Comparison of ENCODE assay signal across 10 cellular contexts in the genomic region with DNA sequence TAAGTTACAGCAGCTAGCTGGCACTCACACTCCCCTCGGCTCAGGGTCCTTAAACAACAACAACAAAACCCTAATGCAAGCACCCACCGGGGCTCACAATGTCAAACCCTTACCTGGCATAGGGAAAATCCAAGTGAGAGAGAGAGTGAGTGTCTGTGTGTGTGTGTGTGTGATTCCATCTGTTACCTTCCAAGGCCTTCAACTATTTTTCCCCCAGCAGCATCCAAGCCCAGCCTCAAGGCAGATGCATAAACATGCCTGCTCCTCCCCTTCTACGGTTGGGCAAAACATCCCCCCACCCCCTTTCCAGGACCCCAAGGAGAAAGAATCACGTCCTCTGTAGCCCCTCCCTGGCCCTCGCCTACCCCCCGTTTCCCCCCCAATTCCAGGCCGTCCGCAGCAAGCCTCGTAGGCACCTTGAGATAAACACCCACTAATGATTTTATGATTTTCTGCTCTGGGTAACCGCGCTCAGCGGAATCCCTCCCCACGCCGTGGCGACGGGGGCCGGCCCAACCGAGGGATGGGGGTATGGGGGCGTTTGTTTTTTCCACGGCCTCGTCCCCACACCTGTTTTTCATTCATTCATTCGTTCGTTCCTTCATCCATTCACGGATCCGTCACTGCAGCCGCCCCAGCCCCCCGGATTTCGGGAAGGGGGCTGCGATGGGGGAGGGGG. TPM values are rescaled to one million over a fixed set of nuclear protein-coding genes. Genes with fewer than 3 reads are reported as not detected.
DNase-seq lines count a peak whose midpoint lies in the region; ATAC-seq and TF ChIP-seq lines count a peak whose summit lies in the region.
"Not testable (repeated sequence)": the region's sequence is repeated elsewhere in the genome, so short reads cannot be mapped to it uniquely, and the experiment has no call there.
"Had no signal": no experiment of that assay in that cellular context is flagged by ENCODE, and none has a peak within 500 bp of the region (broad histone marks: within the 10 kb centered on the region; RNA-seq: fewer than 3 reads in every experiment).

No MANE protein-coding gene starts in this region.

- not testable (repeated sequence) for H3K79me2 ChIP-seq in OCI-LY3 (ENCODE audit: low read length)
- peaks cover 41% of the 10 kb centered on the region for H3K79me2 ChIP-seq in neural progenitor cell (ENCODE audit: low read depth)

- not testable (repeated sequence) for H3K27ac ChIP-seq in BLaER1; IMR-90 (ENCODE audit: insufficient read depth, low read length); OCI-LY3 (ENCODE audit: low read length); colonic mucosa; neural progenitor cell

- not testable (repeated sequence) for H2BK5ac ChIP-seq in IMR-90 (ENCODE audit: low read depth, low read length, poor library complexity, severe bottlenecking)

- not testable (repeated sequence) for H2BK20ac ChIP-seq in IMR-90 (ENCODE audit: low read depth, low read length)

- H3K9me1 ChIP-seq in IMR-90 (ENCODE audit: insufficient read depth, low read length): not testable (repeated sequence)

- H3K9ac ChIP-seq in BLaER1; colonic mucosa (ENCODE audit: low read depth in 2 of 2, low read length in 2 of 2): not testable (repeated sequence)
- H3K9ac ChIP-seq in IMR-90 (ENCODE audit: low read depth, low read length): peak overlapping the region; percentile 24
- H3K9ac ChIP-seq in OCI-LY3 (ENCODE audit: low read length): peak overlapping the region; percentile 26
- H3K9ac ChIP-seq in neural progenitor cell: peak overlapping the region; percentile 1

- not testable (repeated sequence) for DNase-seq in IMR-90; activated T-helper 1 cell treated with anti-CD3 and anti-CD28 coated beads, Interleukin-12 subunit alpha, Interleukin-12 subunit beta, Interleukin-2, Interleukin-4 antibody, amounts not matched to agents 30 ng/mL and 10 ng/mL and 1 ng/mL, durations not matched to agents 14 hours and 24 hours and 36 hours (ENCODE audit: low spot score); colonic mucosa; stimulated activated naive B cell treated with anti-CD40 and anti-IgM and Interleukin-4, amounts not matched to agents 10 μg/mL and 1 μg/mL and 100 μg/mL, for 72 hours
- peak; percentile 41 for DNase-seq in neural progenitor cell (ENCODE audit: low spot score)

- not testable (repeated sequence) for H2BK120ac ChIP-seq in IMR-90 (ENCODE audit: low read depth, low read length)

- not testable (repeated sequence) for H4K5ac ChIP-seq in IMR-90 (ENCODE audit: low read depth, low read length)

- H3K18ac ChIP-seq in IMR-90 (ENCODE audit: low read depth, low read length): not testable (repeated sequence)

- CTCF ChIA-PET in IMR-90 (lab: Yijun Ruan, JAX): interaction anchor here (0.6 kb wide), 1 partner anchor 21 kb away, joined by 3 read pairs; no protein-coding TSS in a partner anchor

- H2AFZ ChIP-seq in IMR-90 (replicated peaks; ENCODE audit: low read length, poor library complexity); OCI-LY3 (ENCODE audit: low read depth, low read length); neural progenitor cell (replicated peaks): not testable (repeated sequence)

- H2AK5ac ChIP-seq in IMR-90 (ENCODE audit: low read depth, low read length): not testable (repeated sequence)

- not testable (repeated sequence) for H3K27me3 ChIP-seq in BLaER1; IMR-90 (ENCODE audit: control insufficient read depth, insufficient read depth, low read length); OCI-LY3 (ENCODE audit: low read depth, low read length); colonic mucosa; neural progenitor cell

- no CpG with 5 or more reads among the region's 29 CpGs for WGBS in IMR-90 (ENCODE audit: extremely low coverage in 2 of 2, insufficient read length in 1 of 2), 2 experiments

- H3K36me3 ChIP-seq in BLaER1; IMR-90 (ENCODE audit: control insufficient read depth, insufficient read depth, low read length); OCI-LY3 (replicated peaks; ENCODE audit: low read depth, low read length); colonic mucosa; neural progenitor cell: not testable (repeated sequence)

- H3K4me3 ChIP-seq in BLaER1 (peak overlapping the region; percentile 82), IMR-90 (ENCODE audit: insufficient read depth, low read depth, low read length) (peak overlapping the region; percentile 97), OCI-LY3 (ENCODE audit: low read length) (peak overlapping the region; percentile 76), colonic mucosa (peak overlapping the region; percentile 50), iPS-11a (ENCODE audit: low read depth, low read length) (peak overlapping the region; percentile 18), neural progenitor cell (peak overlapping the region; percentile 83)

- H3K36me3 Mint-ChIP-seq in activated T-helper 1 cell treated with anti-CD3 and anti-CD28 coated beads, Interleukin-12 subunit alpha, Interleukin-12 subunit beta, Interleukin-2, Interleukin-4 antibody, amounts not matched to agents 30 ng/mL and 10 ng/mL and 1 ng/mL, durations not matched to agents 14 hours and 24 hours and 36 hours (ENCODE audit: low read depth); neural progenitor cell; stimulated activated naive B cell treated with anti-CD40 and anti-IgM and Interleukin-4, amounts not matched to agents 10 μg/mL and 1 μg/mL and 100 μg/mL, for 72 hours: not testable (repeated sequence)

- H2AK9ac ChIP-seq in IMR-90 (replicated peaks; ENCODE audit: low read depth, low read length, poor library complexity): not testable (repeated sequence)

- H3K27ac Mint-ChIP-seq in activated T-helper 1 cell treated with anti-CD3 and anti-CD28 coated beads, Interleukin-12 subunit alpha, Interleukin-12 subunit beta, Interleukin-2, Interleukin-4 antibody, amounts not matched to agents 30 ng/mL and 10 ng/mL and 1 ng/mL, durations not matched to agents 14 hours and 24 hours and 36 hours: peak overlapping the region; percentile 2
- H3K27ac Mint-ChIP-seq in neural progenitor cell: peak overlapping the region; percentile 27
- H3K27ac Mint-ChIP-seq in stimulated activated naive B cell treated with anti-CD40 and anti-IgM and Interleukin-4, amounts not matched to agents 10 μg/mL and 1 μg/mL and 100 μg/mL, for 72 hours: peak overlapping the region; percentile 65

- peak overlapping the region; percentile 73; the same call in 1 of the 2 replicates for H3K23ac ChIP-seq in IMR-90 (ENCODE audit: low read depth, low read length)

- not testable (repeated sequence) for BruUV-seq in IMR-90 (replicated peaks; lab: Mats Ljungman, UMichigan)

- TF ChIP-seq CTCF in IMR-90 (conservative IDR thresholded peaks at IDR 0.05; ENCODE audit: low read depth, low read length); OCI-LY3 (IDR thresholded peaks at IDR 0.05; ENCODE audit: low read depth, low read length); colonic mucosa (IDR thresholded peaks at IDR 0.05); neural progenitor cell (IDR thresholded peaks at IDR 0.05): not testable (repeated sequence)

- in situ Hi-C loops in IMR-90 (cut with MboI; ENCODE audit: low sequenced_read_pairs): not testable (repeated sequence)

- peak overlapping the region; percentile 76 for H3K4me3 Mint-ChIP-seq in activated T-helper 1 cell treated with anti-CD3 and anti-CD28 coated beads, Interleukin-12 subunit alpha, Interleukin-12 subunit beta, Interleukin-2, Interleukin-4 antibody, amounts not matched to agents 30 ng/mL and 10 ng/mL and 1 ng/mL, durations not matched to agents 14 hours and 24 hours and 36 hours
- peak overlapping the region; percentile 93 for H3K4me3 Mint-ChIP-seq in neural progenitor cell
- H3K4me3 Mint-ChIP-seq in stimulated activated naive B cell treated with anti-CD40 and anti-IgM and Interleukin-4, amounts not matched to agents 10 μg/mL and 1 μg/mL and 100 μg/mL, for 72 hours: peak overlapping the region; percentile 72 to 81

- H3K27me3 Mint-ChIP-seq in activated T-helper 1 cell treated with anti-CD3 and anti-CD28 coated beads, Interleukin-12 subunit alpha, Interleukin-12 subunit beta, Interleukin-2, Interleukin-4 antibody, amounts not matched to agents 30 ng/mL and 10 ng/mL and 1 ng/mL, durations not matched to agents 14 hours and 24 hours and 36 hours (ENCODE audit: insufficient read depth); neural progenitor cell (ENCODE audit: insufficient read depth, low read depth); stimulated activated naive B cell treated with anti-CD40 and anti-IgM and Interleukin-4, amounts not matched to agents 10 μg/mL and 1 μg/mL and 100 μg/mL, for 72 hours: not testable (repeated sequence)

- H4K20me1 ChIP-seq in BLaER1 (peaks cover 46% of the 10 kb centered on the region), IMR-90 (ENCODE audit: insufficient read depth, low read length) (peaks cover 32% of the 10 kb centered on the region), neural progenitor cell (ENCODE audit: low read depth) (peaks cover 51% of the 10 kb centered on the region)
- H4K20me1 ChIP-seq in OCI-LY3 (ENCODE audit: insufficient read depth, low read length): not testable (repeated sequence)

- dilution Hi-C loops in IMR-90 (cut with HindIII; ENCODE audit: low sequenced_read_pairs, unreplicated experiment): not testable (repeated sequence)

- TF ChIP-seq RAD21 in IMR-90 (IDR thresholded peaks at IDR 0.05; ENCODE audit: low read length): not testable (repeated sequence)

- 0 out of 2 replicates have a peak, but pooled peaks have one; percentile 6 for ATAC-seq in IMR-90 (ENCODE audit: low read depth)
- not testable (repeated sequence) for ATAC-seq in stimulated activated naive B cell treated with anti-CD40 and anti-IgM and Interleukin-4, amounts not matched to agents 10 μg/mL and 1 μg/mL and 100 μg/mL, for 72 hours (replicated peaks)

- peaks cover 13 to 34% of the 10 kb centered on the region in 2 experiments; a peak in 3 of 4 replicates for H3K79me1 ChIP-seq in IMR-90 (ENCODE audit: low read depth in 1 of 2, low read length in 2 of 2)

- peaks cover 22% of the 10 kb centered on the region for H3K4me1 ChIP-seq in BLaER1
- not testable (repeated sequence) for H3K4me1 ChIP-seq in IMR-90 (ENCODE audit: control insufficient read depth, insufficient read depth, low read length); colonic mucosa
- H3K4me1 ChIP-seq in OCI-LY3 (ENCODE audit: low read length): peaks cover 16% of the 10 kb centered on the region
- H3K4me1 ChIP-seq in neural progenitor cell: peaks cover 25% of the 10 kb centered on the region

- intact Hi-C loops in IMR-90 (cut with micrococcal nuclease); colonic mucosa (cut with DNase I): not testable (repeated sequence)
- intact Hi-C loops in activated T-helper 1 cell treated with anti-CD3 and anti-CD28 coated beads, Interleukin-12 subunit alpha, Interleukin-12 subunit beta, Interleukin-2, Interleukin-4 antibody, amounts not matched to agents 30 ng/mL and 10 ng/mL and 1 ng/mL, durations not matched to agents 14 hours and 24 hours and 36 hours (cut with micrococcal nuclease): loop anchor here (5.0 kb wide), 4 partner anchors 49 to 719 kb away; a partner anchor contains a TSS

- TF ChIP-seq POLR2A in IMR-90 (IDR thresholded peaks at IDR 0.05; ENCODE audit: low read depth, low read length): not testable (repeated sequence)

- not testable (repeated sequence) for H4K91ac ChIP-seq in IMR-90 (ENCODE audit: insufficient read depth, low read depth, low read length)

- H3K4me1 Mint-ChIP-seq in activated T-helper 1 cell treated with anti-CD3 and anti-CD28 coated beads, Interleukin-12 subunit alpha, Interleukin-12 subunit beta, Interleukin-2, Interleukin-4 antibody, amounts not matched to agents 30 ng/mL and 10 ng/mL and 1 ng/mL, durations not matched to agents 14 hours and 24 hours and 36 hours (ENCODE audit: low read depth): peaks cover 20% of the 10 kb centered on the region
- H3K4me1 Mint-ChIP-seq in neural progenitor cell: peaks cover 28% of the 10 kb centered on the region
- H3K4me1 Mint-ChIP-seq in stimulated activated naive B cell treated with anti-CD40 and anti-IgM and Interleukin-4, amounts not matched to agents 10 μg/mL and 1 μg/mL and 100 μg/mL, for 72 hours: peaks cover 23 to 47% of the 10 kb centered on the region in 2 donors

- peaks cover 28% of the 10 kb centered on the region for H3F3A ChIP-seq in neural progenitor cell (ENCODE audit: low read depth)

- POLR2A ChIA-PET in IMR-90 (lab: Charles Lee; ENCODE audit: unreplicated experiment): not testable (repeated sequence)

- H3K9me3 Mint-ChIP-seq in activated T-helper 1 cell treated with anti-CD3 and anti-CD28 coated beads, Interleukin-12 subunit alpha, Interleukin-12 subunit beta, Interleukin-2, Interleukin-4 antibody, amounts not matched to agents 30 ng/mL and 10 ng/mL and 1 ng/mL, durations not matched to agents 14 hours and 24 hours and 36 hours; neural progenitor cell; stimulated activated naive B cell treated with anti-CD40 and anti-IgM and Interleukin-4, amounts not matched to agents 10 μg/mL and 1 μg/mL and 100 μg/mL, for 72 hours: not testable (repeated sequence)

- not testable (repeated sequence) for H3K9me3 ChIP-seq in BLaER1; IMR-90 (ENCODE audit: control insufficient read depth, insufficient read depth, low read length); OCI-LY3 (ENCODE audit: insufficient read depth, low read length); colonic mucosa; neural progenitor cell (ENCODE audit: low read depth)

- H2BK15ac ChIP-seq in IMR-90 (ENCODE audit: low read depth, low read length): not testable (repeated sequence)

- peak overlapping the region in 1 of 2 experiments; percentile 9; a peak in 1 of 4 replicates for H4K8ac ChIP-seq in IMR-90 (ENCODE audit: low read depth in 2 of 2, low read length in 2 of 2)

- H3K14ac ChIP-seq in IMR-90 (replicated peaks; ENCODE audit: low read depth, low read length): not testable (repeated sequence)

- peak overlapping the region; percentile 56; the same call in 1 of the 2 replicates for H3K4ac ChIP-seq in IMR-90 (ENCODE audit: low read depth, low read length)

- 0 out of 2 replicates have a peak overlapping the region, but pooled peaks have one; percentile 41 for H3K56ac ChIP-seq in IMR-90 (ENCODE audit: extremely low read depth, insufficient read depth, low read length)

- peak overlapping the region; percentile 73 for H3K4me2 ChIP-seq in BLaER1
- H3K4me2 ChIP-seq in IMR-90 (ENCODE audit: low read depth, low read length): peak overlapping the region; percentile 98
- peak overlapping the region; percentile 99 for H3K4me2 ChIP-seq in OCI-LY3 (ENCODE audit: low read length)
- H3K4me2 ChIP-seq in neural progenitor cell: peak overlapping the region; percentile 88

RNA-seq across cellular contexts. Expression of a gene that starts 36.4 kb away (rescaled TPM):
- total RNA-seq in IMR-90 (2012; rRNA removed): not detected in 2 replicates
- polyA plus RNA-seq in IMR-90 (2012; rRNA removed): not detected in 2 replicates
- not detected in 2 replicates for polyA plus RNA-seq in IMR-90 (2012; cell fraction: cytosol; rRNA removed)
- polyA plus RNA-seq in IMR-90 (2012; cell fraction: nucleus; rRNA removed; ENCODE audit: low replicate concordance): not detected in 2 replicates
- total RNA-seq in activated T-helper 1 cell treated with anti-CD3 and anti-CD28 coated beads, Interleukin-12 subunit alpha, Interleukin-12 subunit beta, Interleukin-2, Interleukin-4 antibody, amounts not matched to agents 30 ng/mL and 10 ng/mL and 1 ng/mL, durations not matched to agents 14 hours and 24 hours and 36 hours: not detected in 2 replicates
- not detected for total RNA-seq in colonic mucosa
- not detected in 2 replicates for total RNA-seq in neural progenitor cell (ENCODE audit: low replicate concordance)
- total RNA-seq: cardiac septum, left ventricle myocardium superior had no signal

RNA-seq across cellular contexts. Expression of a gene that starts 51.3 kb away (rescaled TPM):
- total RNA-seq in IMR-90 (2012; rRNA removed) (not detected in 2 replicates), colonic mucosa (1 to 10 TPM in 1 of 2 donors, under 1 TPM in 1; 0.53 to 1.4 TPM), neural progenitor cell (ENCODE audit: low replicate concordance) (not detected in 2 replicates)
- polyA plus RNA-seq in IMR-90 (2012; rRNA removed): not detected in 2 replicates
- polyA plus RNA-seq in IMR-90 (2012; cell fraction: cytosol; rRNA removed): not detected in 2 replicates
- 0.05 TPM in 1 of 2 replicates, not detected in the other for polyA plus RNA-seq in IMR-90 (2012; cell fraction: nucleus; rRNA removed; ENCODE audit: low replicate concordance)
- 30.5 and 31.2 TPM in 2 replicates for total RNA-seq in activated T-helper 1 cell treated with anti-CD3 and anti-CD28 coated beads, Interleukin-12 subunit alpha, Interleukin-12 subunit beta, Interleukin-2, Interleukin-4 antibody, amounts not matched to agents 30 ng/mL and 10 ng/mL and 1 ng/mL, durations not matched to agents 14 hours and 24 hours and 36 hours
- total RNA-seq: cardiac septum, left ventricle myocardium superior had no signal

Comparison
In these comparisons a context has a peak if more than half of its experiments do, and no peak if none do; other contexts are left out.
1. H3K4me3 ChIP-seq: peak in every context shown above with its lines; median percentile 97 in IMR-90; 83 in neural progenitor cell; 82 in BLaER1; 76 in OCI-LY3; 50 in colonic mucosa; 18 in iPS-11a.
2. H3K27ac Mint-ChIP-seq: peak in every context shown above with its lines; median percentile 65 in stimulated activated naive B cell treated with anti-CD40 and anti-IgM and Interleukin-4, amounts not matched to agents 10 μg/mL and 1 μg/mL and 100 μg/mL, for 72 hours; 27 in neural progenitor cell; 2 in activated T-helper 1 cell treated with anti-CD3 and anti-CD28 coated beads, Interleukin-12 subunit alpha, Interleukin-12 subunit beta, Interleukin-2, Interleukin-4 antibody, amounts not matched to agents 30 ng/mL and 10 ng/mL and 1 ng/mL, durations not matched to agents 14 hours and 24 hours and 36 hours.
3. RNA of a gene that starts 51.3 kb away (total RNA-seq): 30.5 to 31.2 TPM in activated T-helper 1 cell treated with anti-CD3 and anti-CD28 coated beads, Interleukin-12 subunit alpha, Interleukin-12 subunit beta, Interleukin-2, Interleukin-4 antibody, amounts not matched to agents 30 ng/mL and 10 ng/mL and 1 ng/mL, durations not matched to agents 14 hours and 24 hours and 36 hours; 0.53 to 1.4 TPM in colonic mucosa, not detected in IMR-90 and not detected in neural progenitor cell; every median in the first group is over 10 times any median in the second.
4. Peak in every context shown above with its lines, with median percentiles within 50 percentile points of each other: H3K4me2 ChIP-seq and H3K4me3 Mint-ChIP-seq.